ENCODE assay signal across 19 cellular contexts in the genomic region with DNA sequence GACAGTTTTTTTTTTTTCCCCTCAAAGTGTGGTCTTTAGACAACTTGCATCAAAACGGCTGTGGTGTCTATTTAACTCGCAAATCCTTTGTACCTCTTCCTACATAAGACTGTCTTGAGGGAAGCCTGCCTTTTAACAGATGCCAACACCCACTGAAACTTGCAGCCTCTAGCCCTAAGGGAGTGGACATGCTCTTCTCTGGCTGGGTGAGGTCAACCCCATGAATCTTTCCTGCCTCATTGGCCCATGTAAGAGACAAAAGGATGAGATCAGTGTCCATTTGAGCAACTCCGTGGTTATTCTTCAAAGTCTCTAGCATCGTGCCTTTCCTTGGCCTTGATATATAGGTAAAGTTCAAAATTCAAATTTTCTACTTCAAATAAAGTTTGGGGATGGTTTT.
DNase-seq lines count a peak whose midpoint lies in the region; ATAC-seq, FAIRE-seq and TF ChIP-seq lines count a peak whose summit lies in the region.
"Had no signal": no experiment of that assay in that cellular context is flagged by ENCODE, and none has a peak within 500 bp of the region (broad histone marks: within the 10 kb centered on the region; RNA-seq: fewer than 3 reads in every experiment).

No MANE protein-coding gene starts in this region.

- H3K79me2 ChIP-seq in HepG2 (ENCODE audit: insufficient read depth, low read length), result no peaks in the 10 kb centered on the region

- 81% methylated on average over 4 of the region's 4 CpGs for WGBS in liver
- WGBS in HepG2 (ENCODE audit: low lambda C conversion rate), result 14% methylated on average over 4 of the region's 4 CpGs
- 85% methylated on average over 4 of the region's 4 CpGs for WGBS in esophagus muscularis mucosa

- H3K9me3 ChIP-seq in liver (ENCODE audit: control insufficient read depth in 4 of 4, low read length in 3 of 4), result no peaks in the 10 kb centered on the region
- H3K9me3 ChIP-seq in HepG2 (ENCODE audit: low read length), result no peaks in the 10 kb centered on the region
- no peaks in the 10 kb centered on the region for H3K9me3 ChIP-seq in esophagus muscularis mucosa
- no peaks in the 10 kb centered on the region for H3K9me3 ChIP-seq in upper lobe of right lung
- H3K9me3 ChIP-seq: gastrocnemius medialis, pancreas had no signal

- no peak for TF ChIP-seq POLR2A in HepG2 (IDR thresholded peaks at IDR 0.05; ENCODE audit: insufficient read depth in 1 of 2, low read depth in 2 of 2, low read length in 2 of 2)
- no peak for TF ChIP-seq POLR2A in esophagus muscularis mucosa (IDR thresholded peaks at IDR 0.05; ENCODE audit: low read depth)

- TF ChIP-seq EP300 in HepG2 (IDR thresholded peaks at IDR 0.05; ENCODE audit: low read depth in 2 of 2, low read length in 2 of 2) (no peak), HepG2 (CRISPR knock-in tag; IDR thresholded peaks at IDR 0.05; ENCODE audit: borderline replicate concordance) (no peak), esophagus muscularis mucosa (IDR thresholded peaks at IDR 0.05) (no peak)

- POLR2A ChIA-PET in HepG2 (lab: Yijun Ruan, JAX), result interaction anchor here (1.1 kb wide), 1 partner anchor 21 kb away, joined by 4 read pairs; no protein-coding TSS in a partner anchor

- H3K36me3 ChIP-seq in liver (ENCODE audit: control insufficient read depth in 4 of 4, insufficient read depth in 3 of 4, low read depth in 1 of 4, low read length in 3 of 4) (no peaks in the 10 kb centered on the region), HepG2 (replicated peaks in 1 of 2; ENCODE audit: control insufficient read depth in 1 of 2, insufficient read depth in 2 of 2, low read length in 2 of 2) (no peaks in the 10 kb centered on the region), esophagus muscularis mucosa (no peaks in the 10 kb centered on the region), upper lobe of right lung (no peaks in the 10 kb centered on the region)
- H3K36me3 ChIP-seq: gastrocnemius medialis, pancreas had no signal

- peak overlapping the region; percentile 47 for H3K4me3 Mint-ChIP-seq in nephron progenitor cell
- no peak overlapping the region for H3K4me3 Mint-ChIP-seq in activated T-helper 17 cell treated with anti-CD3 and anti-CD28 coated beads, Interleukin-2, amount 50 U/mL, for 72 hours
- H3K4me3 Mint-ChIP-seq: activated naive CD4-positive, alpha-beta T cell treated with anti-CD3 and anti-CD28 coated beads, Interleukin-2, amount 10 ng/mL, durations not matched to agents 7 days and 5 days; CD4-positive, alpha-beta T cell; GM23338; T-cell had no signal

- no peak overlapping the region for H2AFZ ChIP-seq in HepG2 (ENCODE audit: low read length)
- H2AFZ ChIP-seq: GM23338 had no signal

- DNase-seq in HepG2 (ENCODE audit: low spot score) (no peak), esophagus muscularis mucosa (ENCODE audit: extremely low spot score) (no peak), nephron progenitor cell (no peak), NOMO-1 (lab: John Stamatoyannopoulos, UW; ENCODE audit: unreplicated experiment in 2 of 2) (no peak), COR-L47 (lab: John Stamatoyannopoulos, UW) (no peak), upper lobe of right lung (no peak)
- DNase-seq: activated naive CD4-positive, alpha-beta T cell treated with anti-CD3 and anti-CD28 coated beads, Interleukin-2, amount 10 ng/mL, durations not matched to agents 7 days and 5 days; activated T-cell treated with anti-CD3 and anti-CD28 coated beads for 4 hours; CD4-positive, alpha-beta T cell; gastrocnemius medialis; NCI-H1694 treated with DMSO at 0.1 percent for 48 hours; stimulated activated CD4-positive, alpha-beta T cell treated with anti-CD3 and anti-CD28 coated beads, Interleukin-4, amount 100 ng/mL, for 4 hours; substantia nigra; T-cell had no signal

- CTCF ChIA-PET in HepG2 (lab: Yijun Ruan, JAX; ENCODE audit: low intra/inter-chr PET ratio, low total read pairs), result no interaction called here

- H3K4me3 ChIP-seq in liver (ENCODE audit: low read depth in 1 of 3, low read length in 3 of 3) (no peak overlapping the region), HepG2 (replicated peaks in 1 of 3; ENCODE audit: insufficient read depth in 1 of 3, low read depth in 2 of 3, low read length in 3 of 3) (no peak overlapping the region), esophagus muscularis mucosa (no peak overlapping the region), upper lobe of right lung (no peak overlapping the region)
- H3K4me3 ChIP-seq: gastrocnemius medialis, GM23338, pancreas, skin epidermis had no signal

- H3K27me3 Mint-ChIP-seq in nephron progenitor cell (ENCODE audit: low read depth, poor library complexity), result peaks cover 3% of the 10 kb centered on the region
- peaks cover 30% of the 10 kb centered on the region for H3K27me3 Mint-ChIP-seq in activated T-helper 17 cell treated with anti-CD3 and anti-CD28 coated beads, Interleukin-2, amount 50 U/mL, for 72 hours

- peaks cover 75% of the 10 kb centered on the region for H3K4me1 Mint-ChIP-seq in nephron progenitor cell
- H3K4me1 Mint-ChIP-seq in activated T-helper 17 cell treated with anti-CD3 and anti-CD28 coated beads, Interleukin-2, amount 50 U/mL, for 72 hours, result no peaks in the 10 kb centered on the region
- H3K4me1 Mint-ChIP-seq: activated naive CD4-positive, alpha-beta T cell treated with anti-CD3 and anti-CD28 coated beads, Interleukin-2, amount 10 ng/mL, durations not matched to agents 7 days and 5 days; T-cell had no signal

- H3K9ac ChIP-seq in liver (ENCODE audit: low read depth in 1 of 2, low read length in 2 of 2), result peak overlapping the region in 1 of 2 donors; percentile 70
- no peak overlapping the region for H3K9ac ChIP-seq in HepG2 (ENCODE audit: insufficient read depth, low read depth, low read length)

- peaks cover 6% of the 10 kb centered on the region for H3K9me3 Mint-ChIP-seq in nephron progenitor cell
- no peaks in the 10 kb centered on the region for H3K9me3 Mint-ChIP-seq in activated T-helper 17 cell treated with anti-CD3 and anti-CD28 coated beads, Interleukin-2, amount 50 U/mL, for 72 hours
- H3K9me3 Mint-ChIP-seq: activated naive CD4-positive, alpha-beta T cell treated with anti-CD3 and anti-CD28 coated beads, Interleukin-2, amount 10 ng/mL, durations not matched to agents 7 days and 5 days; CD4-positive, alpha-beta T cell; GM23338; T-cell had no signal

- TF ChIP-seq CTCF in liver (IDR thresholded peaks at IDR 0.05; ENCODE audit: low read depth, low read length, missing input control) (no peak), HepG2 (CRISPR knock-in tag; IDR thresholded peaks at IDR 0.05) (no peak), esophagus muscularis mucosa (IDR thresholded peaks at IDR 0.05) (no peak), nephron progenitor cell (IDR thresholded peaks at IDR 0.05) (no peak), upper lobe of right lung (IDR thresholded peaks at IDR 0.05) (no peak)

- no peak for ATAC-seq in HepG2
- no peak for ATAC-seq in activated T-helper 17 cell treated with anti-CD3 and anti-CD28 coated beads, Interleukin-2, amount 50 U/mL, for 72 hours (replicated peaks)
- no peak for ATAC-seq in upper lobe of right lung
- ATAC-seq: GM23338, T-cell had no signal

- in situ Hi-C loops in HepG2 (cut with HindIII; ENCODE audit: extremely low pct_ligation_motif_present, low pct_unique_long_range_greater_than_20kb), result no loop called here

- intact Hi-C loops in HepG2 (cut with micrococcal nuclease; ENCODE audit: unreplicated experiment), result loop anchor here (2.0 kb wide), 1 partner anchor 21 kb away; no protein-coding TSS in a partner anchor
- intact Hi-C loops in esophagus muscularis mucosa (cut with DNase I), result no loop called here
- intact Hi-C loops in upper lobe of right lung (cut with DNase I), result no loop called here

- H3K27ac ChIP-seq in liver (ENCODE audit: low read depth in 1 of 2, low read length in 2 of 2) (peak overlapping the region; percentile 80 to 95), HepG2 (ENCODE audit: extremely low read length, insufficient read depth, low read length) (no peak overlapping the region), esophagus muscularis mucosa (replicated peaks in 1 of 4) (peak overlapping the region; percentile 56 to 75 (median 64)), upper lobe of right lung (no peak overlapping the region)
- H3K27ac ChIP-seq: gastrocnemius medialis, skin epidermis had no signal

- TF ChIP-seq RAD21 in liver (IDR thresholded peaks at IDR 0.05) (no peak), HepG2 (CRISPR knock-in tag; IDR thresholded peaks at IDR 0.05) (no peak)

- FAIRE-seq in HepG2 (lab: Jason Lieb, UNC), result no peak
- FAIRE-seq: pancreas had no signal

- H3K27ac Mint-ChIP-seq in nephron progenitor cell, result peak overlapping the region; percentile 99
- H3K27ac Mint-ChIP-seq in activated T-helper 17 cell treated with anti-CD3 and anti-CD28 coated beads, Interleukin-2, amount 50 U/mL, for 72 hours, result no peak overlapping the region
- H3K27ac Mint-ChIP-seq: activated naive CD4-positive, alpha-beta T cell treated with anti-CD3 and anti-CD28 coated beads, Interleukin-2, amount 10 ng/mL, durations not matched to agents 7 days and 5 days; CD4-positive, alpha-beta T cell; GM23338; T-cell had no signal

- no peaks in the 10 kb centered on the region for H3K27me3 ChIP-seq in liver (ENCODE audit: control insufficient read depth in 4 of 4, insufficient read depth in 4 of 4, low read length in 3 of 4)
- no peaks in the 10 kb centered on the region; a peak in 1 of 5 replicates for H3K27me3 ChIP-seq in HepG2 (ENCODE audit: control insufficient read depth in 1 of 2, insufficient read depth in 2 of 2, low read length in 2 of 2)
- H3K27me3 ChIP-seq in esophagus muscularis mucosa, result no peaks in the 10 kb centered on the region
- H3K27me3 ChIP-seq in upper lobe of right lung, result no peaks in the 10 kb centered on the region
- H3K27me3 ChIP-seq: gastrocnemius medialis, pancreas had no signal

- H3K4me1 ChIP-seq in liver (ENCODE audit: control insufficient read depth in 4 of 4, insufficient read depth in 4 of 4, low read length in 3 of 4), result peaks cover 0 to 32% (median 13%) of the 10 kb centered on the region in 4 donors
- H3K4me1 ChIP-seq in HepG2 (ENCODE audit: insufficient read depth, low read length), result peaks cover 33% of the 10 kb centered on the region
- H3K4me1 ChIP-seq in esophagus muscularis mucosa, result peaks cover 3 to 35% (median 26%) of the 10 kb centered on the region in 4 donors
- H3K4me1 ChIP-seq in upper lobe of right lung, result no peaks in the 10 kb centered on the region

- no peak overlapping the region for H3K4me2 ChIP-seq in HepG2 (ENCODE audit: low read depth, low read length)
- H3K4me2 ChIP-seq: GM23338 had no signal

- no TSS peak for BruUV-seq in HepG2 (replicated peaks; lab: Mats Ljungman, UMichigan)

- H4K20me1 ChIP-seq in HepG2 (ENCODE audit: insufficient read depth, low read length), result no peaks in the 10 kb centered on the region

- peaks cover 6% of the 10 kb centered on the region for H3K36me3 Mint-ChIP-seq in nephron progenitor cell (ENCODE audit: low read depth)
- H3K36me3 Mint-ChIP-seq in activated T-helper 17 cell treated with anti-CD3 and anti-CD28 coated beads, Interleukin-2, amount 50 U/mL, for 72 hours (ENCODE audit: low read depth), result no peaks in the 10 kb centered on the region
- H3K36me3 Mint-ChIP-seq: activated naive CD4-positive, alpha-beta T cell treated with anti-CD3 and anti-CD28 coated beads, Interleukin-2, amount 10 ng/mL, durations not matched to agents 7 days and 5 days; T-cell had no signal

TF ChIP-seq in HepG2, 621 proteins besides CTCF, POLR2A, EP300 and RAD21 (continues in another document):
- TF ChIP-seq MAZ (IDR thresholded peaks at IDR 0.05; ENCODE audit: borderline replicate concordance, low read depth, low read length) (no peak), MAZ (CRISPR knock-in tag; IDR thresholded peaks at IDR 0.05; ENCODE audit: low read depth) (no peak)

Comparison
In these comparisons a context has a peak if more than half of its experiments do, and no peak if none do; other contexts are left out.
1. H3K27ac ChIP-seq: peak in liver (2 of 2) and esophagus muscularis mucosa (4 of 4); none in HepG2 (single experiment) and upper lobe of right lung (single experiment).